8 cellular contexts compared by ENCODE assay signal in genomic region chr12:130826151-130826801, GRCh38. TPM values are rescaled to one million over a fixed set of nuclear protein-coding genes. Genes with fewer than 3 reads are reported as not detected.
A peak's percentile ranks its signal among the peaks of the same experiment; 100 is the strongest.
DNase-seq lines count a peak whose midpoint lies in the region; ATAC-seq, FAIRE-seq and TF ChIP-seq lines count a peak whose summit lies in the region.

No MANE protein-coding gene starts in this region.

- H3K36me3 Mint-ChIP-seq in CD4-positive, CD25-positive, alpha-beta regulatory T cell, result peaks cover 12% of the 10 kb centered on the region

- no peaks in the 10 kb centered on the region for H3K9me3 Mint-ChIP-seq in CD4-positive, CD25-positive, alpha-beta regulatory T cell

- no peak overlapping the region for H4K91ac ChIP-seq in mesenchymal stem cell (ENCODE audit: low read length)

- no peak overlapping the region for H2BK120ac ChIP-seq in mesenchymal stem cell (ENCODE audit: low read depth, low read length)

- peak; percentile 69 to 88 for ATAC-seq in CD4-positive, CD25-positive, alpha-beta regulatory T cell (ENCODE audit: low read depth in 2 of 2)
- no peak for ATAC-seq in GM21786 (IDR thresholded peaks at IDR 0.05; ENCODE audit: unreplicated experiment)

- H2AFZ ChIP-seq in mesenchymal stem cell (ENCODE audit: low read depth, low read length), result no peak overlapping the region

- H4K8ac ChIP-seq in mesenchymal stem cell (ENCODE audit: low read length), result peak overlapping the region; percentile 35

- H3K4me3 Mint-ChIP-seq in CD4-positive, CD25-positive, alpha-beta regulatory T cell, result no peak overlapping the region

- no peaks in the 10 kb centered on the region for H3K27me3 ChIP-seq in CD4-positive, CD25-positive, alpha-beta regulatory T cell (ENCODE audit: control insufficient read depth, insufficient read depth, low read length)
- no peaks in the 10 kb centered on the region for H3K27me3 ChIP-seq in mesenchymal stem cell (ENCODE audit: control insufficient read depth in 1 of 2, insufficient read depth in 1 of 2, low read length in 2 of 2)

- H3K79me1 ChIP-seq in mesenchymal stem cell (replicated peaks; ENCODE audit: low read length, poor library complexity, severe bottlenecking), result peaks cover 33% of the 10 kb centered on the region

- peak; percentile 84 for TF ChIP-seq CTCF in choroid plexus epithelial cell (conservative IDR thresholded peaks at IDR 0.05; ENCODE audit: low read depth, low read length)

- H3K4me1 Mint-ChIP-seq in CD4-positive, CD25-positive, alpha-beta regulatory T cell, result peaks cover 0 to 20% (median 10%) of the 10 kb centered on the region in 4 donors

- no peak overlapping the region for H3K27ac Mint-ChIP-seq in CD4-positive, CD25-positive, alpha-beta regulatory T cell

- no peak overlapping the region for H3K4ac ChIP-seq in mesenchymal stem cell (ENCODE audit: low read depth in 1 of 2, low read length in 2 of 2)

- no peak overlapping the region for H3K27ac ChIP-seq in CD4-positive, CD25-positive, alpha-beta regulatory T cell (ENCODE audit: insufficient read depth, low read length, poor library complexity, severe bottlenecking)
- peak overlapping the region; percentile 69 for H3K27ac ChIP-seq in mesenchymal stem cell (ENCODE audit: low read length, poor library complexity, severe bottlenecking)

- H2BK12ac ChIP-seq in mesenchymal stem cell (ENCODE audit: low read length in 2 of 2), result no peak overlapping the region

- TF ChIP-seq POLR2A in GM12892 (IDR thresholded peaks at IDR 0.05; ENCODE audit: low read depth, low read length), result no peak

- peak; percentile 45 to 67 (median 63) for DNase-seq in CD4-positive, CD25-positive, alpha-beta regulatory T cell
- peak; percentile 58 for DNase-seq in HTR-8/SVneo (ENCODE audit: insufficient read length, low spot score)
- peak; percentile 63 to 64 for DNase-seq in activated CD4-positive, alpha-beta T cell treated with anti-CD3 and anti-CD28 coated beads for 24 hours (ENCODE audit: low read depth in 2 of 2)
- peak; percentile 78 for DNase-seq in choroid plexus epithelial cell (ENCODE audit: low read depth)
- peak; percentile 37 for DNase-seq in mesenchymal stem cell
- peak; percentile 61 to 65 for DNase-seq in stimulated activated CD8-positive, alpha-beta memory T cell treated with anti-CD3 and anti-CD28 coated beads, Interleukin-7, amount 100 ng/mL, for 48 hours (ENCODE audit: extremely low read depth in 1 of 2, low read depth in 1 of 2)
- DNase-seq in GM12892 (ENCODE audit: insufficient read length), result no peak

- WGBS in mesenchymal stem cell, result 78% methylated on average over 18 of the region's 21 CpGs

- H3K4me2 ChIP-seq in mesenchymal stem cell (ENCODE audit: low read length, poor library complexity, severe bottlenecking), result no peak overlapping the region

- no peak overlapping the region for H3K23ac ChIP-seq in mesenchymal stem cell (ENCODE audit: low read length in 2 of 2)

- no peak for FAIRE-seq in HTR-8/SVneo (lab: Jason Lieb, UNC)
- FAIRE-seq in GM12892 (lab: Jason Lieb, UNC), result no peak

- peak overlapping the region in 1 of 2 experiments; percentile 23 for H3K18ac ChIP-seq in mesenchymal stem cell (ENCODE audit: low read depth in 1 of 2, low read length in 2 of 2)

- H3K27me3 Mint-ChIP-seq in CD4-positive, CD25-positive, alpha-beta regulatory T cell, result no peaks in the 10 kb centered on the region

- H3K9ac ChIP-seq in mesenchymal stem cell (ENCODE audit: low read length), result no peak overlapping the region

- H2BK5ac ChIP-seq in mesenchymal stem cell (ENCODE audit: low read depth, low read length, poor library complexity, severe bottlenecking), result no peak overlapping the region

- H2AK5ac ChIP-seq in mesenchymal stem cell (ENCODE audit: low read length, severe bottlenecking), result peak overlapping the region; percentile 50

- H3K36me3 ChIP-seq in CD4-positive, CD25-positive, alpha-beta regulatory T cell (ENCODE audit: control insufficient read depth, insufficient read depth, low read length), result peaks cover 26% of the 10 kb centered on the region
- H3K36me3 ChIP-seq in mesenchymal stem cell (ENCODE audit: control insufficient read depth in 1 of 2, insufficient read depth in 2 of 2, low read depth in 1 of 2, low read length in 2 of 2), result peaks cover 24 to 38% of the 10 kb centered on the region in 2 experiments

- no peak overlapping the region for H2BK15ac ChIP-seq in mesenchymal stem cell (ENCODE audit: low read depth, poor library complexity, severe bottlenecking)

- H3K9me3 ChIP-seq in CD4-positive, CD25-positive, alpha-beta regulatory T cell (ENCODE audit: control insufficient read depth in 2 of 2, low read length in 2 of 2), result no peaks in the 10 kb centered on the region
- no peaks in the 10 kb centered on the region for H3K9me3 ChIP-seq in mesenchymal stem cell (ENCODE audit: control insufficient read depth, low read length)

- no peak overlapping the region for H3K14ac ChIP-seq in mesenchymal stem cell (ENCODE audit: low read length in 2 of 2)

- H3K4me1 ChIP-seq in CD4-positive, CD25-positive, alpha-beta regulatory T cell (ENCODE audit: control insufficient read depth, insufficient read depth, low read length, poor library complexity, severe bottlenecking), result no peaks in the 10 kb centered on the region
- H3K4me1 ChIP-seq in mesenchymal stem cell (ENCODE audit: control insufficient read depth, insufficient read depth, low read depth, low read length), result peaks cover 18% of the 10 kb centered on the region

- H3K4me3 ChIP-seq in CD4-positive, CD25-positive, alpha-beta regulatory T cell (ENCODE audit: low read depth, low read length), result no peak overlapping the region
- H3K4me3 ChIP-seq in choroid plexus epithelial cell (ENCODE audit: low read depth, low read length), result no peak overlapping the region
- H3K4me3 ChIP-seq in mesenchymal stem cell (ENCODE audit: insufficient read depth in 1 of 2, low read depth in 1 of 2, low read length in 2 of 2), result no peak overlapping the region

RNA-seq across cellular contexts. Expression of gene STX2, which starts 12.8 kb away (rescaled TPM):
- total RNA-seq in CD4-positive, CD25-positive, alpha-beta regulatory T cell, result 29.5 TPM
- 10 to 100 TPM; 10.7 to 11.8 (median 11.4) TPM for polyA plus RNA-seq in CD4-positive, CD25-positive, alpha-beta regulatory T cell
- 45.7 TPM for polyA plus RNA-seq in mesenchymal stem cell (2013, experiment 1 of 2)
- polyA plus RNA-seq in mesenchymal stem cell (2013, experiment 2 of 2), result 44.7 TPM
- 13.8 TPM for polyA plus RNA-seq in GM12892 (2012; ENCODE audit: missing spikeins)

RNA-seq across cellular contexts. Expression of gene RAN, which starts 45.6 kb away (rescaled TPM):
- 298 TPM for total RNA-seq in CD4-positive, CD25-positive, alpha-beta regulatory T cell
- 100 to 1,000 TPM; 682 to 837 (median 733) TPM for polyA plus RNA-seq in CD4-positive, CD25-positive, alpha-beta regulatory T cell
- 308 TPM for polyA plus RNA-seq in mesenchymal stem cell (2013, experiment 1 of 2)
- polyA plus RNA-seq in mesenchymal stem cell (2013, experiment 2 of 2), result 307 TPM
- 1,760 TPM for polyA plus RNA-seq in GM12892 (2012; ENCODE audit: missing spikeins)
